15 cellular contexts compared by ENCODE assay signal in the genomic region with DNA sequence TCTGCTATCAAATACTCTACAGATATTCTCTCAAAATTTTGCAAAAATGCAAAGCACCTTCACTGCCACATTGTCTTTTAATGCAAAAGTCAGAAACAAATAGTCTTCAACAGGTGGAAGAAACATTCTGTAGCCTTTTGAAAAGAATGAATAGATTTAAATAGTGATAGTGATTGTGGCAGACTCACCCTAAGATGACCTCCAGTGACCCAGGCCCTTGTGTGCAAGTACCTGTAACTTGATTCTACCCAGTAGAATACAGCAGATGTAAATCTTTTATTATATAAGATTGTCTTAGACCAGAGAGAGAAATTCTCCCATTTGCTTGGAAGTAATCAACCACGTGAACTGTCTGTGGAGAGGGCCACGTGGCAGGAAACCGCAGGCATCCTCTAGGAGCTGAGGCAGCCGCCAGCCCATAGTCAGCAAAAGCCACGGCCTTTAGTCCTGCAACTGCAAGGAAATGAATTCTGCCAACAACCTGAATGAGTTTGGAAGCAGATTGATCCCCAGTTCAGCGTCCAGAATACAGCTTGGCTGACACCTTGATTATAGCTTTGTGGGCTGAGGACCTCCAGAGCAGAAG.
DNase-seq lines count a peak whose midpoint lies in the region; ATAC-seq and TF ChIP-seq lines count a peak whose summit lies in the region.
"Had no signal": no experiment of that assay in that cellular context is flagged by ENCODE, and none has a peak within 500 bp of the region (broad histone marks: within the 10 kb centered on the region; RNA-seq: fewer than 3 reads in every experiment).

No MANE protein-coding gene starts in this region.

- H3K27ac ChIP-seq in OCI-LY7 (ENCODE audit: low read depth, low read length, poor library complexity, severe bottlenecking), result no peak overlapping the region
- H3K27ac ChIP-seq: neutrophil had no signal

- peaks cover 8% of the 10 kb centered on the region for H3K4me1 Mint-ChIP-seq in activated CD4-positive, alpha-beta T cell treated with anti-CD3 and anti-CD28 coated beads, Interleukin-2, amount 10 ng/mL, durations not matched to agents 24 days and 14 days

- no peaks in the 10 kb centered on the region for H3K36me3 Mint-ChIP-seq in activated CD4-positive, alpha-beta T cell treated with anti-CD3 and anti-CD28 coated beads, Interleukin-2, amount 10 ng/mL, durations not matched to agents 24 days and 14 days (ENCODE audit: low read depth)

- no peaks in the 10 kb centered on the region for H3K4me1 ChIP-seq in OCI-LY7 (ENCODE audit: insufficient read depth, low read length, poor library complexity, severe bottlenecking)

- no peaks in the 10 kb centered on the region for H3K79me2 ChIP-seq in OCI-LY7 (ENCODE audit: insufficient read depth, low read depth, low read length)

- no peaks in the 10 kb centered on the region for H3K36me3 ChIP-seq in OCI-LY7 (ENCODE audit: insufficient read depth, low read length)
- H3K36me3 ChIP-seq: neutrophil had no signal

- no peak overlapping the region for H3K27ac Mint-ChIP-seq in activated CD4-positive, alpha-beta T cell treated with anti-CD3 and anti-CD28 coated beads, Interleukin-2, amount 10 ng/mL, durations not matched to agents 24 days and 14 days
- H3K27ac Mint-ChIP-seq: activated T-helper 1 cell treated with anti-CD3 and anti-CD28 coated beads, Interleukin-12 subunit alpha, Interleukin-12 subunit beta, Interleukin-2, Interleukin-4 antibody, amounts not matched to agents 30 ng/mL and 10 ng/mL and 1 ng/mL, durations not matched to agents 14 hours and 24 hours and 36 hours; dendritic cell treated with granulocyte-macrophage colony-stimulating factor and Interleukin-4, amounts not matched to agents 40 ng/mL and 50 ng/mL, for 4 days had no signal

- no peaks in the 10 kb centered on the region for H3K9me3 ChIP-seq in OCI-LY7 (ENCODE audit: low read length)
- H3K9me3 ChIP-seq: neutrophil had no signal

- intact Hi-C loops in activated CD4-positive, alpha-beta T cell treated with anti-CD3 and anti-CD28 coated beads, Interleukin-2, amount 10 ng/mL, durations not matched to agents 24 days and 14 days (cut with micrococcal nuclease), result no loop called here
- intact Hi-C loops in OCI-LY7 (cut with micrococcal nuclease; ENCODE audit: unreplicated experiment), result no loop called here

- POLR2A ChIA-PET in OCI-LY7 (lab: Charles Lee), result interaction anchor here (0.7 kb wide), 1 partner anchor 296 kb away, joined by 3 read pairs; no protein-coding TSS in a partner anchor

- CTCF ChIA-PET in OCI-LY7 (lab: Charles Lee; ENCODE audit: unreplicated experiment), result no interaction called here

- no peak overlapping the region for H3K4me3 ChIP-seq in fibroblast of mammary gland (ENCODE audit: control insufficient read depth, low read depth, low read length)
- no peak overlapping the region for H3K4me3 ChIP-seq in OCI-LY7 (ENCODE audit: low read depth, low read length, poor library complexity, severe bottlenecking)

- peaks cover 5% of the 10 kb centered on the region for H3K9me3 Mint-ChIP-seq in activated CD4-positive, alpha-beta T cell treated with anti-CD3 and anti-CD28 coated beads, Interleukin-2, amount 10 ng/mL, durations not matched to agents 24 days and 14 days
- H3K9me3 Mint-ChIP-seq: activated T-helper 1 cell treated with anti-CD3 and anti-CD28 coated beads, Interleukin-12 subunit alpha, Interleukin-12 subunit beta, Interleukin-2, Interleukin-4 antibody, amounts not matched to agents 30 ng/mL and 10 ng/mL and 1 ng/mL, durations not matched to agents 14 hours and 24 hours and 36 hours had no signal

- no peak overlapping the region for H3K4me3 Mint-ChIP-seq in activated CD4-positive, alpha-beta T cell treated with anti-CD3 and anti-CD28 coated beads, Interleukin-2, amount 10 ng/mL, durations not matched to agents 24 days and 14 days
- H3K4me3 Mint-ChIP-seq: activated T-helper 1 cell treated with anti-CD3 and anti-CD28 coated beads, Interleukin-12 subunit alpha, Interleukin-12 subunit beta, Interleukin-2, Interleukin-4 antibody, amounts not matched to agents 30 ng/mL and 10 ng/mL and 1 ng/mL, durations not matched to agents 14 hours and 24 hours and 36 hours; dendritic cell treated with granulocyte-macrophage colony-stimulating factor and Interleukin-4, amounts not matched to agents 40 ng/mL and 50 ng/mL, for 4 days had no signal

- ATAC-seq in GM18498 (IDR thresholded peaks at IDR 0.05; ENCODE audit: unreplicated experiment) (peak; percentile 49), GM21360 (IDR thresholded peaks at IDR 0.05; ENCODE audit: unreplicated experiment) (no peak), GM21737 (IDR thresholded peaks at IDR 0.05; ENCODE audit: unreplicated experiment) (no peak)

- no peak for TF ChIP-seq CTCF in fibroblast of mammary gland (conservative IDR thresholded peaks at IDR 0.05; ENCODE audit: control insufficient read depth, insufficient read depth, low read depth, low read length)
- no peak for TF ChIP-seq CTCF in OCI-LY7 (conservative IDR thresholded peaks at IDR 0.05; ENCODE audit: low read length)

- no peaks in the 10 kb centered on the region for H3K9me2 ChIP-seq in OCI-LY7 (ENCODE audit: insufficient read depth, low read length)

- no peaks in the 10 kb centered on the region for H3K27me3 Mint-ChIP-seq in activated CD4-positive, alpha-beta T cell treated with anti-CD3 and anti-CD28 coated beads, Interleukin-2, amount 10 ng/mL, durations not matched to agents 24 days and 14 days
- H3K27me3 Mint-ChIP-seq: dendritic cell treated with granulocyte-macrophage colony-stimulating factor and Interleukin-4, amounts not matched to agents 40 ng/mL and 50 ng/mL, for 4 days had no signal

- BruUV-seq in OCI-LY7 (replicated peaks; lab: Mats Ljungman, UMichigan), result no TSS peak

- no peak overlapping the region for H3K4me2 ChIP-seq in OCI-LY7 (ENCODE audit: low read length)

- H2AFZ ChIP-seq in OCI-LY7 (ENCODE audit: low read length), result no peak overlapping the region

- DNase-seq in HT1080 (ENCODE audit: low read depth), result peak; percentile 68
- DNase-seq in fibroblast of mammary gland (ENCODE audit: low read depth), result peak; percentile 80
- peak; percentile 10 for DNase-seq in pulmonary artery endothelial cell (ENCODE audit: low read depth, low spot score)
- no peak for DNase-seq in activated CD4-positive, alpha-beta T cell treated with anti-CD3 and anti-CD28 coated beads, Interleukin-2, amount 10 ng/mL, durations not matched to agents 24 days and 14 days
- no peak for DNase-seq in OCI-LY7 (ENCODE audit: low spot score)
- DNase-seq: GOT3, mesendoderm, NCI-H1930, NCI-H82 had no signal

- no peaks in the 10 kb centered on the region for H4K20me1 ChIP-seq in OCI-LY7 (ENCODE audit: insufficient read depth, low read length)

Comparison
In these comparisons a context has a peak if more than half of its experiments do, and no peak if none do; other contexts are left out.
1. DNase-seq: peak in HT1080 (single experiment), fibroblast of mammary gland (single experiment) and pulmonary artery endothelial cell (single experiment); none in activated CD4-positive, alpha-beta T cell treated with anti-CD3 and anti-CD28 coated beads, Interleukin-2, amount 10 ng/mL, durations not matched to agents 24 days and 14 days (single experiment) and OCI-LY7 (single experiment).